Comparison of ENCODE assay signal across 8 cellular contexts in genomic region chr12:6363330-6364036, GRCh38. TPM values are rescaled to one million over a fixed set of nuclear protein-coding genes. Genes with fewer than 3 reads are reported as not detected.
DNase-seq lines count a peak whose midpoint lies in the region; ATAC-seq and TF ChIP-seq lines count a peak whose summit lies in the region.

No MANE protein-coding gene starts in this region.

- peaks cover 40% of the 10 kb centered on the region for H3K36me3 Mint-ChIP-seq in Calu3 (ENCODE audit: insufficient read depth, unreplicated experiment)
- H3K36me3 Mint-ChIP-seq in stimulated activated naive B cell treated with anti-CD40 and anti-IgM and Interleukin-4, amounts not matched to agents 10 μg/mL and 1 μg/mL and 100 μg/mL, for 72 hours: no peaks in the 10 kb centered on the region

- peak; percentile 83 for DNase-seq in Calu3
- peak; percentile 62 for DNase-seq in MV-4-11 (lab: John Stamatoyannopoulos, UW)
- peak; percentile 42 to 53 (median 51) for DNase-seq in activated CD8-positive, alpha-beta memory T cell treated with anti-CD3 and anti-CD28 coated beads for 48 hours (ENCODE audit: low read depth in 2 of 3, low spot score in 2 of 3)
- no peak for DNase-seq in stimulated activated naive B cell treated with anti-CD40 and anti-IgM and Interleukin-4, amounts not matched to agents 10 μg/mL and 1 μg/mL and 100 μg/mL, for 72 hours
- no peak for DNase-seq in NCI-H2196 treated with DMSO at 0.1 percent for 48 hours (lab: John Stamatoyannopoulos, UW; ENCODE audit: unreplicated experiment)
- DNase-seq in globus pallidus (ENCODE audit: low spot score): no peak

- peaks cover 31% of the 10 kb centered on the region for H3K4me1 Mint-ChIP-seq in Calu3 (ENCODE audit: low read depth, unreplicated experiment)
- H3K4me1 Mint-ChIP-seq in stimulated activated naive B cell treated with anti-CD40 and anti-IgM and Interleukin-4, amounts not matched to agents 10 μg/mL and 1 μg/mL and 100 μg/mL, for 72 hours: peaks cover 8 to 10% of the 10 kb centered on the region in 2 donors

- H3K27me3 ChIP-seq in endocrine pancreas (ENCODE audit: control insufficient read depth, insufficient read depth, low read length) (no peaks in the 10 kb centered on the region), mucosa of rectum (ENCODE audit: control insufficient read depth in 2 of 2, insufficient read depth in 2 of 2, low read length in 2 of 2) (no peaks in the 10 kb centered on the region)

- CTCF ChIA-PET in Calu3 (lab: Charles Lee): interaction anchor here (0.7 to 1.4 kb wide), 4 partner anchors 11 to 45 kb away, joined by 3 to 8 read pairs (median 4); no protein-coding TSS in a partner anchor

- peak; percentile 48 to 54 for ATAC-seq in stimulated activated naive B cell treated with anti-CD40 and anti-IgM and Interleukin-4, amounts not matched to agents 10 μg/mL and 1 μg/mL and 100 μg/mL, for 72 hours (replicated peaks)

- no peak for TF ChIP-seq CTCF in Calu3 (IDR thresholded peaks at IDR 0.05; ENCODE audit: unreplicated experiment)

- intact Hi-C loops in Calu3 (cut with micrococcal nuclease; ENCODE audit: unreplicated experiment): no loop called here

- H3K27me3 Mint-ChIP-seq in Calu3 (ENCODE audit: unreplicated experiment): no peaks in the 10 kb centered on the region
- peaks cover 32 to 39% of the 10 kb centered on the region in 2 donors for H3K27me3 Mint-ChIP-seq in stimulated activated naive B cell treated with anti-CD40 and anti-IgM and Interleukin-4, amounts not matched to agents 10 μg/mL and 1 μg/mL and 100 μg/mL, for 72 hours

- no peaks in the 10 kb centered on the region for H3K9me3 Mint-ChIP-seq in Calu3 (ENCODE audit: low read depth, unreplicated experiment)
- no peaks in the 10 kb centered on the region for H3K9me3 Mint-ChIP-seq in stimulated activated naive B cell treated with anti-CD40 and anti-IgM and Interleukin-4, amounts not matched to agents 10 μg/mL and 1 μg/mL and 100 μg/mL, for 72 hours

- H3K4me1 ChIP-seq in endocrine pancreas (ENCODE audit: control insufficient read depth, insufficient read depth, low read length) (no peaks in the 10 kb centered on the region), mucosa of rectum (ENCODE audit: control insufficient read depth in 2 of 2, insufficient read depth in 2 of 2, low read length in 2 of 2) (peaks cover 36 to 57% of the 10 kb centered on the region in 2 donors)

- H3K9me3 ChIP-seq in endocrine pancreas (ENCODE audit: control insufficient read depth, low read length): no peaks in the 10 kb centered on the region
- no peaks in the 10 kb centered on the region for H3K9me3 ChIP-seq in mucosa of rectum (ENCODE audit: control insufficient read depth in 2 of 2, low read length in 2 of 2)

- H3K4me3 ChIP-seq in endocrine pancreas (ENCODE audit: control insufficient read depth, insufficient read depth, low read length): no peak overlapping the region
- H3K4me3 ChIP-seq in mucosa of rectum (ENCODE audit: low read length in 2 of 2): peak overlapping the region; percentile 73 to 80

- peak overlapping the region; percentile 76 for H3K27ac Mint-ChIP-seq in Calu3 (ENCODE audit: unreplicated experiment)
- no peak overlapping the region for H3K27ac Mint-ChIP-seq in stimulated activated naive B cell treated with anti-CD40 and anti-IgM and Interleukin-4, amounts not matched to agents 10 μg/mL and 1 μg/mL and 100 μg/mL, for 72 hours

- peak overlapping the region; percentile 79 for H3K9ac ChIP-seq in endocrine pancreas (ENCODE audit: control insufficient read depth, insufficient read depth, low read length)
- H3K9ac ChIP-seq in mucosa of rectum (ENCODE audit: low read depth in 1 of 2, low read length in 2 of 2): peak overlapping the region; percentile 84 to 96

- no TSS peak for BruUV-seq in Calu3 (replicated peaks; lab: Mats Ljungman, UMichigan)

- H3K27ac ChIP-seq in mucosa of rectum (ENCODE audit: low read depth in 2 of 2, low read length in 2 of 2): peak overlapping the region; percentile 98 to 100

- no peaks in the 10 kb centered on the region for H3K36me3 ChIP-seq in endocrine pancreas (ENCODE audit: control insufficient read depth, insufficient read depth, low read length)
- peaks cover 0 to 6% of the 10 kb centered on the region in 2 donors for H3K36me3 ChIP-seq in mucosa of rectum (ENCODE audit: control insufficient read depth in 2 of 2, insufficient read depth in 2 of 2, low read length in 2 of 2)

- peak overlapping the region; percentile 65 for H3K4me3 Mint-ChIP-seq in Calu3 (ENCODE audit: low read depth, unreplicated experiment)
- H3K4me3 Mint-ChIP-seq in stimulated activated naive B cell treated with anti-CD40 and anti-IgM and Interleukin-4, amounts not matched to agents 10 μg/mL and 1 μg/mL and 100 μg/mL, for 72 hours: peak overlapping the region; percentile 62 to 76

RNA-seq across cellular contexts. Expression of gene SCNN1A, which starts 11.9 kb away (rescaled TPM):
- total RNA-seq in Calu3 (2022): 36.5 and 53.5 TPM in 2 replicates

RNA-seq across cellular contexts. Expression of gene LTBR, which starts 20.5 kb away (rescaled TPM):
- total RNA-seq in Calu3 (2022): 165 and 167 TPM in 2 replicates

RNA-seq across cellular contexts. Expression of gene TNFRSF1A, which starts 21.6 kb away (rescaled TPM):
- 76.7 and 79.3 TPM in 2 replicates for total RNA-seq in Calu3 (2022)

RNA-seq across cellular contexts. Expression of gene PLEKHG6, which starts 53.0 kb away (rescaled TPM):
- total RNA-seq in Calu3 (2022): 25.1 and 32.3 TPM in 2 replicates

Comparison
In these comparisons a context has a peak if more than half of its experiments do, and no peak if none do; other contexts are left out.
1. DNase-seq: peak in Calu3 (single experiment), MV-4-11 (single experiment) and activated CD8-positive, alpha-beta memory T cell treated with anti-CD3 and anti-CD28 coated beads for 48 hours (3 of 3); none in stimulated activated naive B cell treated with anti-CD40 and anti-IgM and Interleukin-4, amounts not matched to agents 10 μg/mL and 1 μg/mL and 100 μg/mL, for 72 hours (single experiment), NCI-H2196 treated with DMSO at 0.1 percent for 48 hours (single experiment) and globus pallidus (single experiment).